ENCODE assay signal across 26 cellular contexts in genomic region chr20:17641520-17641964, GRCh38. TPM values are rescaled to one million over a fixed set of nuclear protein-coding genes. Genes with fewer than 3 reads are reported as not detected.
DNase-seq lines count a peak whose midpoint lies in the region; ATAC-seq, FAIRE-seq and TF ChIP-seq lines count a peak whose summit lies in the region.
"Had no signal": no experiment of that assay in that cellular context is flagged by ENCODE, and none has a peak within 500 bp of the region (broad histone marks: within the 10 kb centered on the region; RNA-seq: fewer than 3 reads in every experiment).

No MANE protein-coding gene starts in this region.

- H3K36me3 ChIP-seq in kidney (ENCODE audit: control insufficient read depth in 1 of 2, insufficient read depth in 2 of 2, low read length in 2 of 2) (peaks cover 13 to 38% of the 10 kb centered on the region in 2 donors), stomach (peaks cover 42 to 68% (median 65%) of the 10 kb centered on the region in 4 donors), esophagus squamous epithelium (peaks cover 0 to 72% (median 22%) of the 10 kb centered on the region in 3 donors), vagina (peaks cover 0 to 26% of the 10 kb centered on the region in 2 donors)
- peaks cover 0 to 39% (median 3%) of the 10 kb centered on the region in 3 experiments for H3K36me3 ChIP-seq in naive thymus-derived CD4-positive, alpha-beta T cell (ENCODE audit: control insufficient read depth in 2 of 3, insufficient read depth in 3 of 3, low read length in 3 of 3)
- H3K36me3 ChIP-seq: BE2C had no signal

- H3K9me3 Mint-ChIP-seq in chondrocyte (ENCODE audit: low read depth), result no peaks in the 10 kb centered on the region
- no peaks in the 10 kb centered on the region for H3K9me3 Mint-ChIP-seq in naive thymus-derived CD4-positive, alpha-beta T cell
- H3K9me3 Mint-ChIP-seq: CD4-positive, alpha-beta T cell had no signal

- no peak for FAIRE-seq in kidney (lab: Jason Lieb, UNC)
- FAIRE-seq: GM12878 had no signal

- POLR2A ChIA-PET in naive thymus-derived CD4-positive, alpha-beta T cell (lab: Charles Lee), result no interaction called here

- no peak overlapping the region for H3K27ac ChIP-seq in kidney (ENCODE audit: low read depth in 2 of 2, low read length in 2 of 2)
- peak overlapping the region in 3 of 5 donors; percentile 3 to 74 (median 61) for H3K27ac ChIP-seq in stomach
- H3K27ac ChIP-seq in naive thymus-derived CD4-positive, alpha-beta T cell (ENCODE audit: low read depth, low read length), result no peak overlapping the region
- H3K27ac ChIP-seq in esophagus squamous epithelium, result no peak overlapping the region
- no peak overlapping the region for H3K27ac ChIP-seq in vagina
- H3K27ac ChIP-seq: KMS-11, SJCRH30 had no signal

- intact Hi-C loops in kidney (cut with DNase I), result no loop called here
- intact Hi-C loops in stomach (cut with DNase I; ENCODE audit: low total_unique reads), result no loop called here
- intact Hi-C loops in naive thymus-derived CD4-positive, alpha-beta T cell (cut with micrococcal nuclease), result no loop called here
- intact Hi-C loops in esophagus squamous epithelium (cut with DNase I), result no loop called here
- intact Hi-C loops in vagina (cut with DNase I), result no loop called here

- TF ChIP-seq POLR2A in stomach (IDR thresholded peaks at IDR 0.05) (no peak), esophagus squamous epithelium (IDR thresholded peaks at IDR 0.05) (no peak), vagina (IDR thresholded peaks at IDR 0.05) (no peak)

- DNase-seq in G401 (ENCODE audit: low spot score) (peak; percentile 41), chondrocyte (ENCODE audit: low spot score) (peak; percentile 92), kidney (peak; percentile 80), stomach (no peak), esophagus squamous epithelium (lab: John Stamatoyannopoulos, UW) (no peak), KBM-7 (no peak), vagina (ENCODE audit: extremely low spot score in 2 of 2) (no peak)
- DNase-seq in naive thymus-derived CD4-positive, alpha-beta T cell, result no peak
- DNase-seq: BE2C; Caco-2; CD4-positive, alpha-beta T cell; DMS 273 treated with DMSO at 0.1 percent for 48 hours; DMS79 treated with DMSO at 0.1 percent for 48 hours; NCI-H1105 treated with DMSO at 0.1 percent for 48 hours; NCI-H2029 treated with DMSO at 0.1 percent for 48 hours; NCI-H2171; NCI-H345; NCI-H524; NCI-H82; SJCRH30 had no signal

- H3K4me1 Mint-ChIP-seq in chondrocyte (ENCODE audit: low read depth), result peaks cover 57% of the 10 kb centered on the region
- peaks cover 0 to 3% (median 0%) of the 10 kb centered on the region in 7 donors for H3K4me1 Mint-ChIP-seq in naive thymus-derived CD4-positive, alpha-beta T cell

- H3K27me3 ChIP-seq in stomach, result no peaks in the 10 kb centered on the region
- no peaks in the 10 kb centered on the region for H3K27me3 ChIP-seq in naive thymus-derived CD4-positive, alpha-beta T cell (ENCODE audit: control insufficient read depth in 2 of 2, insufficient read depth in 2 of 2, low read length in 2 of 2)
- H3K27me3 ChIP-seq in esophagus squamous epithelium, result no peaks in the 10 kb centered on the region
- H3K27me3 ChIP-seq in vagina, result no peaks in the 10 kb centered on the region
- H3K27me3 ChIP-seq: BE2C, SJCRH30 had no signal

- peaks cover 14% of the 10 kb centered on the region for H3K36me3 Mint-ChIP-seq in chondrocyte (ENCODE audit: low read depth)
- peaks cover 0 to 13% (median 0%) of the 10 kb centered on the region in 5 donors for H3K36me3 Mint-ChIP-seq in naive thymus-derived CD4-positive, alpha-beta T cell

- in situ Hi-C loops in G401 (cut with HindIII; ENCODE audit: low sequenced_read_pairs) (no loop called here), KBM-7 (cut with MboI; ENCODE audit: low pct_unique_long_range_greater_than_20kb, low sequenced_read_pairs) (no loop called here)

- no peak for TF ChIP-seq EP300 in stomach (IDR thresholded peaks at IDR 0.05)

- H3K4me3 ChIP-seq in kidney (ENCODE audit: low read length in 2 of 2) (no peak overlapping the region), stomach (no peak overlapping the region), esophagus squamous epithelium (no peak overlapping the region), vagina (no peak overlapping the region)
- no peak overlapping the region for H3K4me3 ChIP-seq in naive thymus-derived CD4-positive, alpha-beta T cell (ENCODE audit: low read length)
- H3K4me3 ChIP-seq: GM12878, HAP-1, SJCRH30 had no signal

- TF ChIP-seq CTCF in chondrocyte (IDR thresholded peaks at IDR 0.05) (no peak), kidney (IDR thresholded peaks at IDR 0.05; ENCODE audit: borderline replicate concordance, extremely low read depth, insufficient read depth) (no peak), stomach (IDR thresholded peaks at IDR 0.05) (no peak), esophagus squamous epithelium (IDR thresholded peaks at IDR 0.05) (no peak), vagina (IDR thresholded peaks at IDR 0.05) (no peak)

- H3K4me1 ChIP-seq in kidney (ENCODE audit: control insufficient read depth in 1 of 2, insufficient read depth in 1 of 2, low read depth in 1 of 2, low read length in 2 of 2) (peaks cover 34 to 40% of the 10 kb centered on the region in 2 donors), stomach (peaks cover 33 to 87% (median 53%) of the 10 kb centered on the region in 4 donors), esophagus squamous epithelium (peaks cover under 1 to 43% (median under 1%) of the 10 kb centered on the region in 3 donors), vagina (peaks cover 47% of the 10 kb centered on the region)
- H3K4me1 ChIP-seq in naive thymus-derived CD4-positive, alpha-beta T cell (ENCODE audit: control insufficient read depth in 2 of 2, insufficient read depth in 2 of 2, low read length in 2 of 2), result no peaks in the 10 kb centered on the region
- H3K4me1 ChIP-seq: Caco-2, HAP-1 had no signal

- no peak overlapping the region for H3K27ac Mint-ChIP-seq in chondrocyte (ENCODE audit: unreplicated experiment)
- H3K27ac Mint-ChIP-seq in naive thymus-derived CD4-positive, alpha-beta T cell, result no peak overlapping the region
- H3K27ac Mint-ChIP-seq: CD4-positive, alpha-beta T cell had no signal

- 64 to 82% (median 73%) methylated on average over 9 to 18 of the region's 18 CpGs for WGBS in stomach, 5 donors
- WGBS in esophagus squamous epithelium, 2 donors, result 94 to 100% methylated on average over 2 to 9 of the region's 18 CpGs

- H3K9ac ChIP-seq in kidney (ENCODE audit: low read length in 2 of 2), result no peak overlapping the region
- H3K9ac ChIP-seq: KMS-11 had no signal

- CTCF ChIA-PET in naive thymus-derived CD4-positive, alpha-beta T cell (lab: Charles Lee), result no interaction called here

- H3K9me3 ChIP-seq in kidney (ENCODE audit: control insufficient read depth in 1 of 2, low read length in 2 of 2), result no peaks in the 10 kb centered on the region
- H3K9me3 ChIP-seq in stomach, result no peaks in the 10 kb centered on the region
- no peaks in the 10 kb centered on the region for H3K9me3 ChIP-seq in naive thymus-derived CD4-positive, alpha-beta T cell (ENCODE audit: control insufficient read depth in 2 of 3, low read length in 3 of 3)
- H3K9me3 ChIP-seq in esophagus squamous epithelium, result no peaks in the 10 kb centered on the region
- H3K9me3 ChIP-seq in vagina, result no peaks in the 10 kb centered on the region
- H3K9me3 ChIP-seq: BE2C, Caco-2, HAP-1, SJCRH30 had no signal

- H3K27me3 Mint-ChIP-seq in chondrocyte (ENCODE audit: low read depth), result no peaks in the 10 kb centered on the region
- no peaks in the 10 kb centered on the region for H3K27me3 Mint-ChIP-seq in naive thymus-derived CD4-positive, alpha-beta T cell
- H3K27me3 Mint-ChIP-seq: CD4-positive, alpha-beta T cell had no signal

- H3K4me3 Mint-ChIP-seq in chondrocyte (ENCODE audit: unreplicated experiment), result no peak overlapping the region
- no peak overlapping the region for H3K4me3 Mint-ChIP-seq in naive thymus-derived CD4-positive, alpha-beta T cell
- H3K4me3 Mint-ChIP-seq: CD4-positive, alpha-beta T cell had no signal

- ATAC-seq in naive thymus-derived CD4-positive, alpha-beta T cell, result no peak
- ATAC-seq: GM12878, Panc1 had no signal

RNA-seq across cellular contexts. Expression of gene RRBP1, which starts 40.5 kb away (rescaled TPM):
- 49.2 and 67.8 TPM in 2 replicates for total RNA-seq in G401 (2014; rRNA removed; shearing (Covaris generic))
- total RNA-seq in chondrocyte, result 459 to 621 TPM (median 460 TPM) in 3 replicates
- 231 TPM for total RNA-seq in kidney
- polyA plus RNA-seq in kidney (ENCODE audit: insufficient read depth, low read depth, low replicate concordance), result 83.4 TPM
- 100 to 1,000 TPM; 125 to 456 (median 251) TPM for total RNA-seq in stomach
- 10 to 100 TPM; 34.4 to 79.6 (median 74.6) TPM for polyA plus RNA-seq in stomach
- 10 to 100 TPM; 27.8 to 73.9 (median 29.1) TPM for total RNA-seq in naive thymus-derived CD4-positive, alpha-beta T cell
- polyA plus RNA-seq in naive thymus-derived CD4-positive, alpha-beta T cell, result 10 to 100 TPM in 1 of 2 donors, 1 to 10 TPM in 1; 4.1 to 11.1 TPM
- 100 to 1,000 TPM in 1 of 4 donors, 10 to 100 TPM in 3; 61.4 to 128 (median 72.7) TPM for total RNA-seq in esophagus squamous epithelium
- 79.8 TPM for total RNA-seq in vagina

RNA-seq across cellular contexts. Expression of gene BANF2, which starts 58.2 kb away (rescaled TPM):
- total RNA-seq in G401 (2014; rRNA removed; shearing (Covaris generic)), result not detected in 2 replicates
- not detected in 3 replicates for total RNA-seq in chondrocyte
- not detected for total RNA-seq in kidney
- polyA plus RNA-seq in kidney (ENCODE audit: insufficient read depth, low read depth, low replicate concordance), result not detected
- total RNA-seq in stomach, result not detected
- not detected for polyA plus RNA-seq in stomach
- not detected for total RNA-seq in naive thymus-derived CD4-positive, alpha-beta T cell
- not detected for polyA plus RNA-seq in naive thymus-derived CD4-positive, alpha-beta T cell
- total RNA-seq in esophagus squamous epithelium, result not detected
- not detected for total RNA-seq in vagina
- total RNA-seq: A673; CD4-positive, alpha-beta T cell; GM12878; HT1080; SJCRH30 had no signal
- polyA plus RNA-seq: GM12878 had no signal

Comparison
In these comparisons a context has a peak if more than half of its experiments do, and no peak if none do; other contexts are left out.
1. DNase-seq: peak in G401 (single experiment), chondrocyte (single experiment) and kidney (single experiment); none in stomach (single experiment), naive thymus-derived CD4-positive, alpha-beta T cell (0 of 9), esophagus squamous epithelium (single experiment), KBM-7 (single experiment) and vagina (0 of 2).
2. H3K27ac ChIP-seq: peak in stomach (3 of 5); none in kidney (0 of 2), naive thymus-derived CD4-positive, alpha-beta T cell (single experiment), esophagus squamous epithelium (0 of 4) and vagina (single experiment).